22 cellular contexts compared by ENCODE assay signal in the genomic region with DNA sequence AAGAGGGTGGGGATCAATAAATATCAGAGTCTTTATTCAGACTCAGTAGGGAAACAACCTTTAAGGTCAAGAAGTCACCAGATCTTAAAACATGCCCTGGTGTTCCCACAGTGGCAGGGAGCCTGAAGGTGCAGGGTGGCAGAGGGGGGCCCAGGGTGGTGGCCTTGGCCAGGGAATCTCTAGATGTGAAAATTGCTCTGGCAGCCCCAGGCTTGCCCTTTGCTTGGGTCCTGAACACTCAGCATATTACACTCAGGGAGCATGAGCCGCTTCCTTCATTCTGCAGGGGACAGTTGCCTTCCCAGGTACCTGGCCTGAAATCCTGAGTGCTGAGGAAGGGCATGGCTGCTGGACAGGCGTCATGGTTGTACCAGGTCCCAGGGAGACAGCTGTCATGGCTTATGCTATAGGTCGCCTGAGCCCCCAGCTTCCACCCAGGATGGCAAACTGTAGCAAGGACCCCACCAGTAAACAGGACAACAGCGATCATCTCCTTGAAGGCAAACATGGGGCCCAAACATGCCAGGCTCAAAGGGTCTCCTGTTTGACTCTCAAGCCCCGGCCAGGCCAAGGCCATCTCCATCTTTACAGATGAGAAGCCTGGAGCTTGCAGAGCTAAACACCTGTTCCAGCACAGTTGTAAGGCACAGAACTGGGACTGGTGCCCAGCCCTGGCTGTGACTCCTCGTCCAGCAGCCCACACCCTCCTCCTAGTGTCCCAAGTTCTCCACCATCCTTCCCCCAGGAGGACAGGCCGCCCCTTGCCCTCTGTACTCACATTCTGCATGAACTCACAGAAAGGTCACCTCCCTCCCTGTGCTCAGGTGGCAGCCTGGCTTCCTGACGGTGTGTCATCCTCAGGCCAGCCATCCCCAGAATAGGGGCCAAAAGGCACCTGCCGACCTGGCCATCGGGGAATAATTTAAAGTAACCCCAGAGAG. TPM values are rescaled to one million over a fixed set of nuclear protein-coding genes. Genes with fewer than 3 reads are reported as not detected.
"Had no signal": no experiment of that assay in that cellular context is flagged by ENCODE, and none has a peak within 500 bp of the region (broad histone marks: within the 10 kb centered on the region; RNA-seq: fewer than 3 reads in every experiment).

No MANE protein-coding gene starts in this region.

- ATAC-seq: stimulated activated naive B cell treated with anti-CD40 and anti-IgM and Interleukin-4, amounts not matched to agents 10 μg/mL and 1 μg/mL and 100 μg/mL, for 72 hours had no signal

- DNase-seq: activated CD4-positive, alpha-beta memory T cell treated with anti-CD3 and anti-CD28 coated beads for 36 hours; activated CD4-positive, alpha-beta T cell treated with anti-CD3 and anti-CD28 coated beads for 1 hour; activated naive CD4-positive, alpha-beta T cell; anterior cingulate cortex; brain microvascular endothelial cell; cortex of kidney; effector CD8-positive, alpha-beta T cell; esophagus squamous epithelium; glutamatergic neuron; naive B cell; stimulated activated CD4-positive, alpha-beta T cell treated with anti-CD3 and anti-CD28 coated beads, Interleukin-15, amount 100 ng/mL, for 24 hours; stimulated activated CD4-positive, alpha-beta T cell treated with anti-CD3 and anti-CD28 coated beads, Interleukin-4, amount 100 ng/mL, for 1 hour; stimulated activated naive B cell treated with anti-CD40 and anti-IgM and Interleukin-4, amounts not matched to agents 10 μg/mL and 1 μg/mL and 100 μg/mL, for 72 hours; tibial artery had no signal

- H3K4me3 ChIP-seq: esophagus squamous epithelium, lung, tibial artery had no signal

- H3K27ac ChIP-seq: brain microvascular endothelial cell, esophagus squamous epithelium, parathyroid adenoma, tibial artery, VCaP had no signal

- H3K9me3 ChIP-seq: esophagus squamous epithelium, tibial artery had no signal

- H3K27ac Mint-ChIP-seq: activated CD4-positive, alpha-beta memory T cell treated with anti-CD3 and anti-CD28 coated beads for 36 hours; mesothelial cell of epicardium; stimulated activated naive B cell treated with anti-CD40 and anti-IgM and Interleukin-4, amounts not matched to agents 10 μg/mL and 1 μg/mL and 100 μg/mL, for 72 hours had no signal

- H3K4me1 ChIP-seq: esophagus squamous epithelium, parathyroid adenoma, tibial artery had no signal

- H2AFZ ChIP-seq: parathyroid adenoma had no signal

- H3K9me3 Mint-ChIP-seq: activated CD4-positive, alpha-beta memory T cell treated with anti-CD3 and anti-CD28 coated beads for 36 hours; central memory CD8-positive, alpha-beta T cell; mesothelial cell of epicardium had no signal

- H3K9ac ChIP-seq: parathyroid adenoma had no signal

- H3K36me3 Mint-ChIP-seq: activated CD4-positive, alpha-beta memory T cell treated with anti-CD3 and anti-CD28 coated beads for 36 hours; mesothelial cell of epicardium; naive B cell; stimulated activated naive B cell treated with anti-CD40 and anti-IgM and Interleukin-4, amounts not matched to agents 10 μg/mL and 1 μg/mL and 100 μg/mL, for 72 hours had no signal

- H3K36me3 ChIP-seq: brain microvascular endothelial cell, esophagus squamous epithelium, tibial artery had no signal

RNA-seq across cellular contexts. Expression of gene ABCG8, which starts 14.6 kb away (rescaled TPM):
- total RNA-seq: activated CD4-positive, alpha-beta memory T cell treated with anti-CD3 and anti-CD28 coated beads for 36 hours; endothelial cell of umbilical vein; esophagus squamous epithelium; fibroblast of villous mesenchyme; mesothelial cell of epicardium; T-helper 1 cell treated with Interleukin-12 subunit alpha and Interleukin-12 subunit beta and Interleukin-4 antibody, amounts not matched to agents 30 ng/mL and 1 ng/mL, for 36 hours had no signal
- polyA plus RNA-seq: endothelial cell of umbilical vein, lung had no signal

RNA-seq across cellular contexts. Expression of gene ABCG5, which starts 14.8 kb away (rescaled TPM):
- total RNA-seq: activated CD4-positive, alpha-beta memory T cell treated with anti-CD3 and anti-CD28 coated beads for 36 hours; endothelial cell of umbilical vein; esophagus squamous epithelium; fibroblast of villous mesenchyme; mesothelial cell of epicardium; T-helper 1 cell treated with Interleukin-12 subunit alpha and Interleukin-12 subunit beta and Interleukin-4 antibody, amounts not matched to agents 30 ng/mL and 1 ng/mL, for 36 hours had no signal
- polyA plus RNA-seq: endothelial cell of umbilical vein, lung had no signal
